Comparison of ENCODE assay signal across 12 cellular contexts in the genomic region with DNA sequence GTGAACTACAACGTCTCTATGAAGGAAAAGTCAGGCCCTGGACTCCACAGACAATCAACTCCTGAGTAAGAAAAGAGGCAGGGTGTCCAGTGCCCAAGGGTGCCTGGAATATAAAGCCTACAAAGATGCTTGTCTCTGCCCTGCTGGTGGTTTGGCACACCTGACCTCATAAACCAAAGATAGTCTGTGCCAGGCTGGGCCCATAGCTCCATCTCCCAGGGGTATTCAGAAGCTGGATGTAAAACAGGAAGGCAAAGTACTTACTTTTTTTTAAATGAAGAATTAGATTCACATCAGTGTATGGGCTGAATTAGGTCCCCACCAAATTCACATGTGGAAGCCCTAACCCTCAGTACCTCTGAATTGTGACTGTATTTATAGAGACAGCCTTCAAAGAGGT.
"Had no signal": no experiment of that assay in that cellular context is flagged by ENCODE, and none has a peak within 500 bp of the region (broad histone marks: within the 10 kb centered on the region; RNA-seq: fewer than 3 reads in every experiment).

No MANE protein-coding gene starts in this region.

- H3K4me3 ChIP-seq: left lung, SK-N-MC had no signal

- DNase-seq: activated CD4-positive, alpha-beta T cell treated with anti-CD3 and anti-CD28 coated beads, Interleukin-2, amount 50 U/mL, for 4 hours; activated T-cell treated with anti-CD3 and anti-CD28 coated beads, Interleukin-2, amount 50 U/mL, for 72 hours; foreskin keratinocyte; head of caudate nucleus; left lung; retina; small intestine; T-helper 2 cell had no signal

- H3K27me3 ChIP-seq: foreskin keratinocyte, left lung had no signal

- H3K4me1 ChIP-seq: foreskin keratinocyte had no signal

- H3K27ac ChIP-seq: foreskin keratinocyte, parathyroid adenoma, SK-N-MC had no signal

- H3K36me3 ChIP-seq: left lung had no signal

- H3K9me3 Mint-ChIP-seq: activated T-cell treated with anti-CD3 and anti-CD28 coated beads, Interleukin-2, amount 50 U/mL, for 72 hours; type B pancreatic cell had no signal

- H3K27ac Mint-ChIP-seq: activated T-cell treated with anti-CD3 and anti-CD28 coated beads, Interleukin-2, amount 50 U/mL, for 72 hours; type B pancreatic cell had no signal

- H3K9me3 ChIP-seq: left lung had no signal

- ATAC-seq: activated CD4-positive, CD25-positive, alpha-beta regulatory T cell treated with anti-CD3 and anti-CD28 coated beads, Interleukin-2, amount 50 U/mL, for 24 hours; activated T-cell treated with anti-CD3 and anti-CD28 coated beads, Interleukin-2, amount 50 U/mL, for 72 hours; foreskin keratinocyte had no signal

- H3K36me3 Mint-ChIP-seq: type B pancreatic cell had no signal

- H3K4me3 Mint-ChIP-seq: activated T-cell treated with anti-CD3 and anti-CD28 coated beads, Interleukin-2, amount 50 U/mL, for 72 hours; type B pancreatic cell had no signal
